1 cellular context compared by ENCODE assay signal in genomic region chr1:33338495-33339211, GRCh38.
TF ChIP-seq lines count a peak whose summit lies in the region.

No MANE protein-coding gene starts in this region.

TF ChIP-seq in GM23338, 12 proteins besides CTCF, POLR2A, EP300 and RAD21 (continued from another document):
- no peak for TF ChIP-seq REST (IDR thresholded peaks at IDR 0.05; ENCODE audit: unreplicated experiment)
- TF ChIP-seq NANOG (IDR thresholded peaks at IDR 0.05; ENCODE audit: borderline replicate concordance) = no peak
- no peak for TF ChIP-seq ZNF331 (CRISPR knock-in tag; IDR thresholded peaks at IDR 0.05; ENCODE audit: low read depth)
- no peak for TF ChIP-seq ZNF114 (CRISPR knock-in tag; IDR thresholded peaks at IDR 0.05)
- TF ChIP-seq EZH2 (IDR thresholded peaks at IDR 0.05; ENCODE audit: low read depth, unreplicated experiment) = no peak
- TF ChIP-seq STAT1 (IDR thresholded peaks at IDR 0.05; ENCODE audit: unreplicated experiment) = no peak
- no peak for TF ChIP-seq CREB1 (CRISPR knock-in tag; IDR thresholded peaks at IDR 0.05; ENCODE audit: low read depth)
